ENCODE assay signal across 18 cellular contexts in the genomic region with DNA sequence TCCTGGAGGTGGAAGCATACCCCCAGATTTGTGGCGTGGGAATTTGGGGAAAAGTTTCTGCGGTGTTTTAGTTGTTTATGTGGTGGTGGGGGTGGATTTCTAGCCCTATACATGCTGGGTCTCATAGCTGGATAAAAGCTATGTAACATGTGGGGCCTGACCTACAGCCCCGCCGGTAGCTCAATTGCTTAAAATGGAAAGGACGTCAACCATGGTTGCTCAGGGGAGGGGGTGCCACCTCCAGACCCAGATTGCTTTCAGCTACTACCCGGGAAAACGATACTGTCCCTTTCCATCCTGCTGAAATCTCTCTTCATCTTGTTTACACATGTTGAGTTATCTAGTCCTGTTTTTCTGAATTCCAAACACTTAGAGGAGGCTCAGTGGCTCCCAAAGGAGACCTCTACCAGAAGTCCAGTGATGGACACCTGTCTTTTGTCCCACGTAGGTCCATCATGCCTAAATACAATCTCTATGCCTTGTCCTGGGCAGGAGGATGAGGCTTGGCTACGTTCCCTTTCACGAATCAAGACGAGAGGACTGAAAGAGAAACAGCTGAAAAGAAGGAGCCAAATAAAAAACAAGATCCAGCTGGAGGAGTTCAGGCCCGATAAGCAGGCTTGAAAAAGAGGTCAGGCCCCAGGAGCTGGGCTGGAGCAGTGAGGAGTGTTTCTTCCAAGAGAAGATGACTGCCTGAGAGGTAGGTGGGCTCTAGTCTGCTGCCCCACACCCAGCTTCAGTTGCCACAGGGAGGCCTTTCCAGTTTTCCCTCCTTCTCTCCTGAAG.
DNase-seq lines count a peak whose midpoint lies in the region; ATAC-seq and TF ChIP-seq lines count a peak whose summit lies in the region.
"Had no signal": no experiment of that assay in that cellular context is flagged by ENCODE, and none has a peak within 500 bp of the region (broad histone marks: within the 10 kb centered on the region; RNA-seq: fewer than 3 reads in every experiment).

No MANE protein-coding gene starts in this region.

- POLR2A ChIA-PET in activated CD8-positive, alpha-beta T cell treated with anti-CD3 and anti-CD28 coated beads, Interleukin-2, amount 10 ng/mL, durations not matched to agents 7 days and 5 days (lab: Charles Lee): interaction anchor here (0.6 kb wide), 1 partner anchor 1909 kb away, joined by 3 read pairs; no protein-coding TSS in a partner anchor

- H3K27me3 Mint-ChIP-seq in activated CD8-positive, alpha-beta T cell treated with anti-CD3 and anti-CD28 coated beads, Interleukin-2, amount 10 ng/mL, durations not matched to agents 7 days and 5 days (ENCODE audit: low read depth): peaks cover 3% of the 10 kb centered on the region
- peaks cover 27% of the 10 kb centered on the region for H3K27me3 Mint-ChIP-seq in stimulated activated memory B cell treated with anti-CD40 and anti-IgM and Interleukin-4, amounts not matched to agents 10 μg/mL and 1 μg/mL and 100 μg/mL, for 72 hours
- H3K27me3 Mint-ChIP-seq: CD8-positive, alpha-beta memory T cell had no signal

- no peak for TF ChIP-seq POLR2A in adrenal gland (IDR thresholded peaks at IDR 0.05)
- no peak for TF ChIP-seq POLR2A in tibial nerve (IDR thresholded peaks at IDR 0.05)

- peak overlapping the region; percentile 64 for H3K4me2 ChIP-seq in osteoblast (ENCODE audit: insufficient read depth, low read length)

- CTCF ChIA-PET in activated CD8-positive, alpha-beta T cell treated with anti-CD3 and anti-CD28 coated beads, Interleukin-2, amount 10 ng/mL, durations not matched to agents 7 days and 5 days (lab: Charles Lee): no interaction called here

- no peaks in the 10 kb centered on the region for H3K36me3 ChIP-seq in adrenal gland (replicated peaks in 1 of 2)
- no peaks in the 10 kb centered on the region for H3K36me3 ChIP-seq in osteoblast (ENCODE audit: insufficient read depth, low read length)
- no peaks in the 10 kb centered on the region for H3K36me3 ChIP-seq in tibial nerve

- H3K27ac ChIP-seq in adrenal gland (peak overlapping the region in 2 of 5 donors; percentile 13 to 81), osteoblast (ENCODE audit: low read depth, low read length) (no peak overlapping the region), tibial nerve (peak overlapping the region; percentile 47 to 86 (median 72))

- DNase-seq in adrenal gland (peak in 4 of 7 donors; percentile 1 to 22 (median 16)), Right ventricle myocardium superior (peak; percentile 66), osteoblast (ENCODE audit: insufficient read length, low spot score, missing footprints) (no peak), tibial nerve (ENCODE audit: low spot score in 2 of 2) (peak; percentile 20 to 59), NCI-H82 (lab: John Stamatoyannopoulos, UW) (no peak), SHP77 (lab: John Stamatoyannopoulos, UW) (no peak)
- DNase-seq in activated CD8-positive, alpha-beta T cell treated with anti-CD3 and anti-CD28 coated beads, Interleukin-2, amount 10 ng/mL, durations not matched to agents 7 days and 5 days: no peak
- DNase-seq: activated CD4-positive, alpha-beta T cell treated with anti-CD3 and anti-CD28 coated beads, Interleukin-2, amount 10 ng/mL, durations not matched to agents 24 days and 14 days; activated CD8-positive, alpha-beta memory T cell treated with anti-CD3 and anti-CD28 coated beads, Interleukin-2, amount 50 U/mL, for 48 hours; activated gamma-delta T cell; amniotic stem cell; CD8-positive, alpha-beta memory T cell; effector memory CD8-positive, alpha-beta T cell; H7; NK-92 treated with Interleukin-12 subunit alpha and Interleukin-12 subunit beta, amount 100 ng/mL, for 24 hours; RPMI8226; stimulated activated CD4-positive, alpha-beta T cell treated with anti-CD3 and anti-CD28 coated beads, Interleukin-4, amount 100 ng/mL, for 1 hour had no signal

- TF ChIP-seq EP300 in tibial nerve (IDR thresholded peaks at IDR 0.05): no peak

- WGBS in adrenal gland, 4 donors: 68 to 84% (median 74%) methylated on average over 12 of the region's 12 CpGs
- 59 to 76% methylated on average over 12 of the region's 12 CpGs for WGBS in tibial nerve, 2 donors

- H3K27me3 ChIP-seq in adrenal gland (no peaks in the 10 kb centered on the region), osteoblast (ENCODE audit: insufficient read depth, low read length) (no peaks in the 10 kb centered on the region), tibial nerve (no peaks in the 10 kb centered on the region)

- TF ChIP-seq CTCF in adrenal gland (IDR thresholded peaks at IDR 0.05) (no peak), osteoblast (IDR thresholded peaks at IDR 0.05; ENCODE audit: extremely low read depth, low read depth, low read length) (no peak), tibial nerve (IDR thresholded peaks at IDR 0.05) (no peak)

- no peaks in the 10 kb centered on the region for H4K20me1 ChIP-seq in osteoblast (ENCODE audit: insufficient read depth, low read length)

- H3K36me3 Mint-ChIP-seq in activated CD8-positive, alpha-beta T cell treated with anti-CD3 and anti-CD28 coated beads, Interleukin-2, amount 10 ng/mL, durations not matched to agents 7 days and 5 days (ENCODE audit: low read depth): no peaks in the 10 kb centered on the region
- H3K36me3 Mint-ChIP-seq in stimulated activated memory B cell treated with anti-CD40 and anti-IgM and Interleukin-4, amounts not matched to agents 10 μg/mL and 1 μg/mL and 100 μg/mL, for 72 hours: no peaks in the 10 kb centered on the region

- no peak overlapping the region for H3K4me3 Mint-ChIP-seq in activated CD8-positive, alpha-beta T cell treated with anti-CD3 and anti-CD28 coated beads, Interleukin-2, amount 10 ng/mL, durations not matched to agents 7 days and 5 days
- no peak overlapping the region for H3K4me3 Mint-ChIP-seq in stimulated activated memory B cell treated with anti-CD40 and anti-IgM and Interleukin-4, amounts not matched to agents 10 μg/mL and 1 μg/mL and 100 μg/mL, for 72 hours
- H3K4me3 Mint-ChIP-seq: activated CD4-positive, alpha-beta T cell treated with anti-CD3 and anti-CD28 coated beads, Interleukin-2, amount 10 ng/mL, durations not matched to agents 24 days and 14 days; CD8-positive, alpha-beta memory T cell; effector memory CD8-positive, alpha-beta T cell had no signal

- H3K27ac Mint-ChIP-seq in activated CD8-positive, alpha-beta T cell treated with anti-CD3 and anti-CD28 coated beads, Interleukin-2, amount 10 ng/mL, durations not matched to agents 7 days and 5 days: no peak overlapping the region
- H3K27ac Mint-ChIP-seq in stimulated activated memory B cell treated with anti-CD40 and anti-IgM and Interleukin-4, amounts not matched to agents 10 μg/mL and 1 μg/mL and 100 μg/mL, for 72 hours: no peak overlapping the region
- H3K27ac Mint-ChIP-seq: activated CD4-positive, alpha-beta T cell treated with anti-CD3 and anti-CD28 coated beads, Interleukin-2, amount 10 ng/mL, durations not matched to agents 24 days and 14 days; CD8-positive, alpha-beta memory T cell; effector memory CD8-positive, alpha-beta T cell had no signal

- no peaks in the 10 kb centered on the region for H3K4me1 Mint-ChIP-seq in activated CD8-positive, alpha-beta T cell treated with anti-CD3 and anti-CD28 coated beads, Interleukin-2, amount 10 ng/mL, durations not matched to agents 7 days and 5 days (ENCODE audit: low read depth)
- H3K4me1 Mint-ChIP-seq in stimulated activated memory B cell treated with anti-CD40 and anti-IgM and Interleukin-4, amounts not matched to agents 10 μg/mL and 1 μg/mL and 100 μg/mL, for 72 hours: peaks cover 7% of the 10 kb centered on the region
- H3K4me1 Mint-ChIP-seq: activated CD4-positive, alpha-beta T cell treated with anti-CD3 and anti-CD28 coated beads, Interleukin-2, amount 10 ng/mL, durations not matched to agents 24 days and 14 days; CD8-positive, alpha-beta memory T cell had no signal

- no peaks in the 10 kb centered on the region for H3K9me3 ChIP-seq in adrenal gland (replicated peaks in 1 of 3)
- H3K9me3 ChIP-seq in osteoblast (ENCODE audit: low read depth, low read length): no peaks in the 10 kb centered on the region
- no peaks in the 10 kb centered on the region for H3K9me3 ChIP-seq in tibial nerve

- intact Hi-C loops in adrenal gland (cut with DNase I) (no loop called here), Right ventricle myocardium superior (cut with DNase I) (no loop called here)

- H3K79me2 ChIP-seq in osteoblast (ENCODE audit: insufficient read depth, low read length): no peaks in the 10 kb centered on the region

- H3K4me1 ChIP-seq in adrenal gland (replicated peaks in 1 of 2) (no peaks in the 10 kb centered on the region), osteoblast (ENCODE audit: insufficient read depth, low read length) (peaks cover 3% of the 10 kb centered on the region), tibial nerve (peaks cover 0 to 29% (median 0%) of the 10 kb centered on the region in 4 donors)

- ATAC-seq in Right ventricle myocardium superior (ENCODE audit: poor library complexity): peak; percentile 74
- ATAC-seq in activated CD8-positive, alpha-beta T cell treated with anti-CD3 and anti-CD28 coated beads, Interleukin-2, amount 10 ng/mL, durations not matched to agents 7 days and 5 days: no peak
- no peak for ATAC-seq in stimulated activated memory B cell treated with anti-CD40 and anti-IgM and Interleukin-4, amounts not matched to agents 10 μg/mL and 1 μg/mL and 100 μg/mL, for 72 hours
- ATAC-seq: effector memory CD8-positive, alpha-beta T cell had no signal

- H3K9me3 Mint-ChIP-seq in activated CD8-positive, alpha-beta T cell treated with anti-CD3 and anti-CD28 coated beads, Interleukin-2, amount 10 ng/mL, durations not matched to agents 7 days and 5 days (ENCODE audit: insufficient read depth): no peaks in the 10 kb centered on the region
- no peaks in the 10 kb centered on the region for H3K9me3 Mint-ChIP-seq in stimulated activated memory B cell treated with anti-CD40 and anti-IgM and Interleukin-4, amounts not matched to agents 10 μg/mL and 1 μg/mL and 100 μg/mL, for 72 hours
- H3K9me3 Mint-ChIP-seq: activated CD4-positive, alpha-beta T cell treated with anti-CD3 and anti-CD28 coated beads, Interleukin-2, amount 10 ng/mL, durations not matched to agents 24 days and 14 days; CD8-positive, alpha-beta memory T cell; effector memory CD8-positive, alpha-beta T cell had no signal

- H3K4me3 ChIP-seq in adrenal gland: no peak overlapping the region
- peak overlapping the region; percentile 5 for H3K4me3 ChIP-seq in osteoblast (ENCODE audit: insufficient read depth, low read length)
- peak overlapping the region in 1 of 4 donors; percentile 10 for H3K4me3 ChIP-seq in tibial nerve

- H2AFZ ChIP-seq in osteoblast (ENCODE audit: low read length): peak overlapping the region; percentile 86

Comparison
In these comparisons a context has a peak if more than half of its experiments do, and no peak if none do; other contexts are left out.
1. DNase-seq: peak in adrenal gland (4 of 7), Right ventricle myocardium superior (single experiment) and tibial nerve (2 of 2); none in osteoblast (single experiment), NCI-H82 (single experiment), activated CD8-positive, alpha-beta T cell treated with anti-CD3 and anti-CD28 coated beads, Interleukin-2, amount 10 ng/mL, durations not matched to agents 7 days and 5 days (single experiment) and SHP77 (0 of 2).